Comparison of ENCODE assay signal across 20 cellular contexts in genomic region chr5:42749020-42749419, GRCh38. TPM values are rescaled to one million over a fixed set of nuclear protein-coding genes. Genes with fewer than 3 reads are reported as not detected.
A peak's percentile ranks its signal among the peaks of the same experiment; 100 is the strongest.
DNase-seq lines count a peak whose midpoint lies in the region; ATAC-seq, FAIRE-seq and TF ChIP-seq lines count a peak whose summit lies in the region.
"Had no signal": no experiment of that assay in that cellular context is flagged by ENCODE, and none has a peak within 500 bp of the region (broad histone marks: within the 10 kb centered on the region; RNA-seq: fewer than 3 reads in every experiment).

No MANE protein-coding gene starts in this region.

- H3K27ac Mint-ChIP-seq in central memory CD8-positive, alpha-beta T cell (ENCODE audit: low read depth): no peak overlapping the region
- H3K27ac Mint-ChIP-seq: activated naive CD4-positive, alpha-beta T cell treated with anti-CD3 and anti-CD28 coated beads for 36 hours; GM23338 had no signal

- no peaks in the 10 kb centered on the region for H3K9me2 ChIP-seq in Loucy (replicated peaks; ENCODE audit: low read depth, low read length)

- no peak for TF ChIP-seq EP300 in upper lobe of left lung (IDR thresholded peaks at IDR 0.05)

- H3K9me3 ChIP-seq in Loucy (ENCODE audit: insufficient read depth, low read depth, low read length) (no peaks in the 10 kb centered on the region), left lung (no peaks in the 10 kb centered on the region), upper lobe of left lung (no peaks in the 10 kb centered on the region), uterus (no peaks in the 10 kb centered on the region)
- H3K9me3 ChIP-seq: thoracic aorta had no signal

- no peaks in the 10 kb centered on the region for H3F3A ChIP-seq in Loucy (ENCODE audit: low read depth)

- peaks cover 4% of the 10 kb centered on the region for H3K4me1 Mint-ChIP-seq in central memory CD8-positive, alpha-beta T cell
- H3K4me1 Mint-ChIP-seq: GM23338, neural crest cell had no signal

- no peaks in the 10 kb centered on the region for H3K27me3 ChIP-seq in ACC112 (ENCODE audit: insufficient read depth, low read length)
- H3K27me3 ChIP-seq in Loucy (ENCODE audit: insufficient read depth, low read length, poor library complexity, severe bottlenecking): no peaks in the 10 kb centered on the region
- no peaks in the 10 kb centered on the region for H3K27me3 ChIP-seq in left lung
- H3K27me3 ChIP-seq in upper lobe of left lung: no peaks in the 10 kb centered on the region
- H3K27me3 ChIP-seq in uterus: no peaks in the 10 kb centered on the region

- no peak for TF ChIP-seq POLR2A in upper lobe of left lung (IDR thresholded peaks at IDR 0.05)
- TF ChIP-seq POLR2A in uterus (IDR thresholded peaks at IDR 0.05): no peak

- peak; percentile 66 for ATAC-seq in GM18868 (IDR thresholded peaks at IDR 0.05; ENCODE audit: unreplicated experiment)
- ATAC-seq in central memory CD8-positive, alpha-beta T cell (replicated peaks; ENCODE audit: extremely low read depth, poor library complexity, severe bottlenecking): peak; percentile 64
- no peak for ATAC-seq in left lung
- no peak for ATAC-seq in upper lobe of left lung (ENCODE audit: low FRiP score in 2 of 2)
- ATAC-seq: GM23338, K562, right cardiac atrium had no signal

- intact Hi-C loops in left lung (cut with DNase I) (no loop called here), uterus (cut with DNase I; ENCODE audit: low total_unique reads) (no loop called here)

- no peak overlapping the region for H3K4me3 ChIP-seq in ACC112 (ENCODE audit: low read depth, low read length)
- peak overlapping the region; percentile 13 for H3K4me3 ChIP-seq in Loucy (ENCODE audit: low read length, poor library complexity, severe bottlenecking)
- H3K4me3 ChIP-seq in left lung: no peak overlapping the region
- H3K4me3 ChIP-seq in upper lobe of left lung: no peak overlapping the region
- no peak overlapping the region for H3K4me3 ChIP-seq in uterus
- H3K4me3 ChIP-seq: GM23338, K562, lung, thoracic aorta had no signal

- H3K36me3 Mint-ChIP-seq in central memory CD8-positive, alpha-beta T cell (ENCODE audit: insufficient read depth): peaks cover 2% of the 10 kb centered on the region

- no peaks in the 10 kb centered on the region for H3K27me3 Mint-ChIP-seq in central memory CD8-positive, alpha-beta T cell

- no peak for TF ChIP-seq CTCF in Loucy (conservative IDR thresholded peaks at IDR 0.05; ENCODE audit: low read length)
- TF ChIP-seq CTCF in left lung (IDR thresholded peaks at IDR 0.05): no peak
- TF ChIP-seq CTCF in upper lobe of left lung (IDR thresholded peaks at IDR 0.05): no peak
- no peak for TF ChIP-seq CTCF in uterus (IDR thresholded peaks at IDR 0.05)

- no peak overlapping the region for H3K9ac ChIP-seq in Loucy (ENCODE audit: low read depth, low read length, poor library complexity, severe bottlenecking)

- H3K9me3 Mint-ChIP-seq in central memory CD8-positive, alpha-beta T cell: no peaks in the 10 kb centered on the region
- H3K9me3 Mint-ChIP-seq: activated naive CD4-positive, alpha-beta T cell treated with anti-CD3 and anti-CD28 coated beads for 36 hours; GM23338; neural crest cell had no signal

- H3K27ac ChIP-seq in ACC112 (ENCODE audit: low read depth, low read length): no peak overlapping the region
- no peak overlapping the region for H3K27ac ChIP-seq in left lung
- H3K27ac ChIP-seq in upper lobe of left lung: no peak overlapping the region
- H3K27ac ChIP-seq in uterus: no peak overlapping the region
- H3K27ac ChIP-seq: thoracic aorta had no signal

- H3K4me1 ChIP-seq in ACC112 (ENCODE audit: control insufficient read depth, insufficient read depth, low read length, unreplicated experiment) (no peaks in the 10 kb centered on the region), Loucy (ENCODE audit: insufficient read depth, low read length, poor library complexity, severe bottlenecking) (peaks cover 19% of the 10 kb centered on the region), left lung (no peaks in the 10 kb centered on the region), upper lobe of left lung (no peaks in the 10 kb centered on the region), uterus (no peaks in the 10 kb centered on the region)
- H3K4me1 ChIP-seq: Caco-2 had no signal

- no peak for DNase-seq in central memory CD8-positive, alpha-beta T cell (ENCODE audit: low spot score in 2 of 2)
- DNase-seq in urothelium cell line (ENCODE audit: low spot score) (no peak), left lung (no peak), upper lobe of left lung (no peak), uterus (no peak)
- DNase-seq: activated naive CD4-positive, alpha-beta T cell treated with anti-CD3 and anti-CD28 coated beads for 36 hours; Caco-2; GDM1; NCI-H1436 treated with DMSO at 0.1 percent for 48 hours; right cardiac atrium; stimulated activated CD4-positive, alpha-beta T cell treated with anti-CD3 and anti-CD28 coated beads, Interleukin-1b, Interleukin-23, amount 100 ng/mL, for 48 hours had no signal

- H4K20me1 ChIP-seq in Loucy (ENCODE audit: insufficient read depth, low read length, poor library complexity, severe bottlenecking): no peaks in the 10 kb centered on the region

- no peak for FAIRE-seq in urothelium cell line (lab: Jason Lieb, UNC)
- FAIRE-seq: K562 had no signal

- H2AFZ ChIP-seq in ACC112 (ENCODE audit: low read length, unreplicated experiment): peak overlapping the region; percentile 29
- peak overlapping the region; percentile 14 for H2AFZ ChIP-seq in Loucy (ENCODE audit: low read length)
- H2AFZ ChIP-seq: GM23338 had no signal

- H3K4me2 ChIP-seq in Loucy (ENCODE audit: low read depth, low read length, poor library complexity, severe bottlenecking): peak overlapping the region; percentile 26
- H3K4me2 ChIP-seq: GM23338 had no signal

- no peak overlapping the region for H3K4me3 Mint-ChIP-seq in central memory CD8-positive, alpha-beta T cell
- H3K4me3 Mint-ChIP-seq: activated naive CD4-positive, alpha-beta T cell treated with anti-CD3 and anti-CD28 coated beads for 36 hours; GM23338; neural crest cell had no signal

- no peaks in the 10 kb centered on the region for H3K79me2 ChIP-seq in ACC112 (ENCODE audit: control insufficient read depth, insufficient read depth, low read length, unreplicated experiment)
- H3K79me2 ChIP-seq in Loucy (ENCODE audit: insufficient read depth, low read length): no peaks in the 10 kb centered on the region

- no peaks in the 10 kb centered on the region for H3K36me3 ChIP-seq in ACC112 (ENCODE audit: insufficient read depth, low read length)
- H3K36me3 ChIP-seq in Loucy (ENCODE audit: insufficient read depth, low read length): no peaks in the 10 kb centered on the region
- H3K36me3 ChIP-seq in left lung: no peaks in the 10 kb centered on the region
- no peaks in the 10 kb centered on the region for H3K36me3 ChIP-seq in upper lobe of left lung
- no peaks in the 10 kb centered on the region for H3K36me3 ChIP-seq in uterus
- H3K36me3 ChIP-seq: thoracic aorta had no signal

RNA-seq across cellular contexts. Expression of gene CCDC152, which starts 7.6 kb away (rescaled TPM):
- total RNA-seq in left lung: 1 to 10 TPM in 1 of 2 donors, under 1 TPM in 1; 0.96 to 1.2 TPM
- total RNA-seq in upper lobe of left lung: 1 to 10 TPM in 1 of 6 donors, under 1 TPM in 5; 0.11 to 8.4 (median 0.58) TPM
- 1 to 10 TPM in 1 of 4 donors, under 1 TPM in 1, not detected in 2; 0.76 to 3.9 TPM for total RNA-seq in uterus
- total RNA-seq: Caco-2, neural crest cell, OCI-LY7 had no signal

Comparison
In these comparisons a context has a peak if more than half of its experiments do, and no peak if none do; other contexts are left out.
1. ATAC-seq: peak in GM18868 (single experiment) and central memory CD8-positive, alpha-beta T cell (single experiment); none in left lung (single experiment) and upper lobe of left lung (0 of 2).